Comparison of ENCODE assay signal across 1 cellular context in the genomic region with DNA sequence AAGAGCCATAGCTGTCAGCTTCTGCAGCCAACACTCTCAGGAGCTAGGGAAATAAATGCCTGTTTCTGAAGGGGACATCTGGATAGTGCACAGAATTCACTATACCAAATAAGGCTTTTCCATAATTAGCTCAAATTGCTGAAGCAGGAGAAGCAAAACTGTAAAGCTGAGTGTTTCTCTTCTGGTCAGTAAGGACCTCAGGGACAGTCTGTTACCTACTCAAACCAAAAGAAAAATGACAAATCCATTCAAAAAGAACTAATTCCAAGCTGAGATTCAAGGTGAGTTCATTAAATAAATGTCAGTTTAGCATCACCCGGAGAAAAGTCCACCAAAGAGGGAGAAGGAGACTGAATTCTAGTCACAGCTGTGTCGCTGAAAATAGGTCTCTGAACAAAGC.
TF ChIP-seq lines count a peak whose summit lies in the region.

No MANE protein-coding gene starts in this region.

TF ChIP-seq in GM23338, 12 proteins besides CTCF, POLR2A, EP300 and RAD21 (continued from another document):
- TF ChIP-seq, protein P1, sequence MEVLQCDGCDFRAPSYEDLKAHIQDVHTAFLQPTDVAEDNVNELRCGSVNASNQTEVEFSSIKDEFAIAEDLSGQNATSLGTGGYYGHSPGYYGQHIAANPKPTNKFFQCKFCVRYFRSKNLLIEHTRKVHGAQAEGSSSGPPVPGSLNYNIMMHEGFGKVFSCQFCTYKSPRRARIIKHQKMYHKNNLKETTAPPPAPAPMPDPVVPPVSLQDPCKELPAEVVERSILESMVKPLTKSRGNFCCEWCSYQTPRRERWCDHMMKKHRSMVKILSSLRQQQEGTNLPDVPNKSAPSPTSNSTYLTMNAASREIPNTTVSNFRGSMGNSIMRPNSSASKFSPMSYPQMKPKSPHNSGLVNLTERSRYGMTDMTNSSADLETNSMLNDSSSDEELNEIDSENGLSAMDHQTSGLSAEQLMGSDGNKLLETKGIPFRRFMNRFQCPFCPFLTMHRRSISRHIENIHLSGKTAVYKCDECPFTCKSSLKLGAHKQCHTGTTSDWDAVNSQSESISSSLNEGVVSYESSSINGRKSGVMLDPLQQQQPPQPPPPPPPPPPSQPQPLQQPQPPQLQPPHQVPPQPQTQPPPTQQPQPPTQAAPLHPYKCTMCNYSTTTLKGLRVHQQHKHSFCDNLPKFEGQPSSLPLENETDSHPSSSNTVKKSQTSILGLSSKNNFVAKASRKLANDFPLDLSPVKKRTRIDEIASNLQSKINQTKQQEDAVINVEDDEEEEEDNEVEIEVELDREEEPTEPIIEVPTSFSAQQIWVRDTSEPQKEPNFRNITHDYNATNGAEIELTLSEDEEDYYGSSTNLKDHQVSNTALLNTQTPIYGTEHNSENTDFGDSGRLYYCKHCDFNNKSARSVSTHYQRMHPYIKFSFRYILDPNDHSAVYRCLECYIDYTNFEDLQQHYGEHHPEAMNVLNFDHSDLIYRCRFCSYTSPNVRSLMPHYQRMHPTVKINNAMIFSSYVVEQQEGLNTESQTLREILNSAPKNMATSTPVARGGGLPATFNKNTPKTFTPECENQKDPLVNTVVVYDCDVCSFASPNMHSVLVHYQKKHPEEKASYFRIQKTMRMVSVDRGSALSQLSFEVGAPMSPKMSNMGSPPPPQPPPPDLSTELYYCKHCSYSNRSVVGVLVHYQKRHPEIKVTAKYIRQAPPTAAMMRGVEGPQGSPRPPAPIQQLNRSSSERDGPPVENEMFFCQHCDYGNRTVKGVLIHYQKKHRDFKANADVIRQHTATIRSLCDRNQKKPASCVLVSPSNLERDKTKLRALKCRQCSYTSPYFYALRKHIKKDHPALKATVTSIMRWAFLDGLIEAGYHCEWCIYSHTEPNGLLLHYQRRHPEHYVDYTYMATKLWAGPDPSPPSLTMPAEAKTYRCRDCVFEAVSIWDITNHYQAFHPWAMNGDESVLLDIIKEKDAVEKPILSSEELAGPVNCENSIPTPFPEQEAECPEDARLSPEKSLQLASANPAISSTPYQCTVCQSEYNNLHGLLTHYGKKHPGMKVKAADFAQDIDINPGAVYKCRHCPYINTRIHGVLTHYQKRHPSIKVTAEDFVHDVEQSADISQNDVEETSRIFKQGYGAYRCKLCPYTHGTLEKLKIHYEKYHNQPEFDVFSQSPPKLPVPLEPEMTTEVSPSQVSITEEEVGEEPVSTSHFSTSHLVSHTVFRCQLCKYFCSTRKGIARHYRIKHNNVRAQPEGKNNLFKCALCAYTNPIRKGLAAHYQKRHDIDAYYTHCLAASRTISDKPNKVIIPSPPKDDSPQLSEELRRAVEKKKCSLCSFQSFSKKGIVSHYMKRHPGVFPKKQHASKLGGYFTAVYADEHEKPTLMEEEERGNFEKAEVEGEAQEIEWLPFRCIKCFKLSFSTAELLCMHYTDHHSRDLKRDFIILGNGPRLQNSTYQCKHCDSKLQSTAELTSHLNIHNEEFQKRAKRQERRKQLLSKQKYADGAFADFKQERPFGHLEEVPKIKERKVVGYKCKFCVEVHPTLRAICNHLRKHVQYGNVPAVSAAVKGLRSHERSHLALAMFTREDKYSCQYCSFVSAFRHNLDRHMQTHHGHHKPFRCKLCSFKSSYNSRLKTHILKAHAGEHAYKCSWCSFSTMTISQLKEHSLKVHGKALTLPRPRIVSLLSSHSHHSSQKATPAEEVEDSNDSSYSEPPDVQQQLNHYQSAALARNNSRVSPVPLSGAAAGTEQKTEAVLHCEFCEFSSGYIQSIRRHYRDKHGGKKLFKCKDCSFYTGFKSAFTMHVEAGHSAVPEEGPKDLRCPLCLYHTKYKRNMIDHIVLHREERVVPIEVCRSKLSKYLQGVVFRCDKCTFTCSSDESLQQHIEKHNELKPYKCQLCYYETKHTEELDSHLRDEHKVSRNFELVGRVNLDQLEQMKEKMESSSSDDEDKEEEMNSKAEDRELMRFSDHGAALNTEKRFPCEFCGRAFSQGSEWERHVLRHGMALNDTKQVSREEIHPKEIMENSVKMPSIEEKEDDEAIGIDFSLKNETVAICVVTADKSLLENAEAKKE (CRISPR knock-in tag; IDR thresholded peaks at IDR 0.05), result no peak
- TF ChIP-seq POLR2AphosphoS5 (IDR thresholded peaks at IDR 0.05; ENCODE audit: low read depth), result no peak
- no peak for TF ChIP-seq STAT1 (IDR thresholded peaks at IDR 0.05; ENCODE audit: unreplicated experiment)
